In the genomic region with DNA sequence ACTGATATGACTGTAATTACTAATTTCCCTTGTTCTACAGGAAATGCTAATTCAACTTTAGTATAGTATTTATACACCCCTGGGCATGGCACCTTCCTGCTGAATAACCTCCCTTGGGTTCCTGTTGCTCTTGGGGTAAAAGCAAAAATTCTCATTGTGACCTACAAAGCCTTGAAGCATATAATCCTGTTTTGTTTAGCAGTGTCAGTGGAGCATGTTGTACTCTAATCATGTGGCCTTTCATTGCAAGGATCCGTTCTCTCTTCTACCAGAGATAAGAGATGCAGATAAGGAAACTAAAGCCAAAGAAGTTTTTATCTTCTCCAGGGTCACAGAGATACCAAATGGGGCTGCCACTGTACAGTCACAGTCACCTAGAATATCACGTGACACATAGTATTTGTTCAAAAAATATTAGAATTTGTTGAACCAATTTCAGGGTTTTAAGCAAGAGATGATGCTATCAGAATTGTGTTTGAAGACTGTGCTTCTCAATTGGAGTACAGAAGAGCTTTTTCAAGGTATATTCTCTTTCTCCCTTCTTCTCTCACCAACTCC, we compare ENCODE assay signal across 1 cellular context.
TF ChIP-seq lines count a peak whose summit lies in the region.

No MANE protein-coding gene starts in this region.

TF ChIP-seq in K562, 482 proteins besides CTCF, POLR2A, EP300 and RAD21 (continues in another document):
- TF ChIP-seq ZNF586 (CRISPR knock-in tag; conservative IDR thresholded peaks at IDR 0.05) (no peak), SMARCC2 (IDR thresholded peaks at IDR 0.05; ENCODE audit: low read depth) (no peak), PTBP1 (IDR thresholded peaks at IDR 0.05; ENCODE audit: low read depth, low read length) (no peak), TSC22D4 (tag; IDR thresholded peaks at IDR 0.05) (no peak), ZC3H4 (CRISPR knock-in tag; IDR thresholded peaks at IDR 0.05; ENCODE audit: borderline replicate concordance) (no peak), SLC30A9 (CRISPR knock-in tag; IDR thresholded peaks at IDR 0.05) (no peak), TRIM28 (IDR thresholded peaks at IDR 0.05) (no peak), ELF1 (tag; IDR thresholded peaks at IDR 0.05) (no peak), PHF21A (IDR thresholded peaks at IDR 0.05; ENCODE audit: borderline replicate concordance, low read depth) (no peak), MXI1 (IDR thresholded peaks at IDR 0.05; ENCODE audit: low read depth, low read length) (no peak), ZSCAN32 (CRISPR knock-in tag; IDR thresholded peaks at IDR 0.05) (no peak), HMGN3 (IDR thresholded peaks at IDR 0.05; ENCODE audit: borderline replicate concordance, extremely low read depth, insufficient read length, low read depth, low read length) (no peak), ZNF124 (CRISPR knock-in tag; IDR thresholded peaks at IDR 0.05) (no peak), WHSC1 (IDR thresholded peaks at IDR 0.05; ENCODE audit: low read length) (no peak), TAF9B (IDR thresholded peaks at IDR 0.05; ENCODE audit: partially characterized antibody) (no peak), CEBPB (tag; IDR thresholded peaks at IDR 0.05) (no peak), ARID1B (IDR thresholded peaks at IDR 0.05) (no peak), NUFIP1 (IDR thresholded peaks at IDR 0.05; ENCODE audit: partially characterized antibody) (no peak), SRSF3 (IDR thresholded peaks at IDR 0.05; ENCODE audit: insufficient read depth, low read length) (no peak), EWSR1 (IDR thresholded peaks at IDR 0.05; ENCODE audit: borderline replicate concordance, low read depth, partially characterized antibody) (no peak), ERF (CRISPR knock-in tag; IDR thresholded peaks at IDR 0.05) (no peak), HNRNPUL1 (IDR thresholded peaks at IDR 0.05; ENCODE audit: low read length) (no peak), SMARCA5 (IDR thresholded peaks at IDR 0.05) (no peak), ZNF644 (tag; IDR thresholded peaks at IDR 0.05; ENCODE audit: low read depth) (peak; percentile 79; the same call in 1 of the 2 replicates), HDAC6 (IDR thresholded peaks at IDR 0.05; ENCODE audit: low read depth, low read length) (no peak), EGR1 (conservative IDR thresholded peaks at IDR 0.05) (no peak), BMI1 (IDR thresholded peaks at IDR 0.05; ENCODE audit: low read length) (no peak), ZNF76 (CRISPR knock-in tag; IDR thresholded peaks at IDR 0.05; ENCODE audit: borderline replicate concordance) (no peak), FUS (optimal IDR thresholded peaks at IDR 0.05; ENCODE audit: low read depth, low read length) (no peak), ILK (tag; IDR thresholded peaks at IDR 0.05; ENCODE audit: borderline replicate concordance, low read depth) (no peak), ZNF780A (CRISPR knock-in tag; IDR thresholded peaks at IDR 0.05) (no peak), SMARCE1 (IDR thresholded peaks at IDR 0.05) (no peak; the same call in 1 of the 2 replicates), MTA1 (IDR thresholded peaks at IDR 0.05; ENCODE audit: borderline replicate concordance) (no peak), ZNF785 (CRISPR knock-in tag; IDR thresholded peaks at IDR 0.05) (no peak), FOSL1 (tag; conservative IDR thresholded peaks at IDR 0.05) (0 out of 2 replicates have a peak, but pooled peaks have one; percentile 36), NR2C1 (IDR thresholded peaks at IDR 0.05) (no peak), NR2C1 (tag; IDR thresholded peaks at IDR 0.05) (peak; percentile 39; the same call in 1 of the 2 replicates), POLR2H (tag; IDR thresholded peaks at IDR 0.05; ENCODE audit: low read depth) (no peak), ZFP36 (IDR thresholded peaks at IDR 0.05; ENCODE audit: low read depth, low read length, partially characterized antibody) (no peak), NFIC (IDR thresholded peaks at IDR 0.05) (no peak), EHMT2 (IDR thresholded peaks at IDR 0.05) (no peak), SOX6 (IDR thresholded peaks at IDR 0.05) (peak; percentile 45; the same call in 1 of the 2 replicates)
- TF ChIP-seq, protein P1, sequence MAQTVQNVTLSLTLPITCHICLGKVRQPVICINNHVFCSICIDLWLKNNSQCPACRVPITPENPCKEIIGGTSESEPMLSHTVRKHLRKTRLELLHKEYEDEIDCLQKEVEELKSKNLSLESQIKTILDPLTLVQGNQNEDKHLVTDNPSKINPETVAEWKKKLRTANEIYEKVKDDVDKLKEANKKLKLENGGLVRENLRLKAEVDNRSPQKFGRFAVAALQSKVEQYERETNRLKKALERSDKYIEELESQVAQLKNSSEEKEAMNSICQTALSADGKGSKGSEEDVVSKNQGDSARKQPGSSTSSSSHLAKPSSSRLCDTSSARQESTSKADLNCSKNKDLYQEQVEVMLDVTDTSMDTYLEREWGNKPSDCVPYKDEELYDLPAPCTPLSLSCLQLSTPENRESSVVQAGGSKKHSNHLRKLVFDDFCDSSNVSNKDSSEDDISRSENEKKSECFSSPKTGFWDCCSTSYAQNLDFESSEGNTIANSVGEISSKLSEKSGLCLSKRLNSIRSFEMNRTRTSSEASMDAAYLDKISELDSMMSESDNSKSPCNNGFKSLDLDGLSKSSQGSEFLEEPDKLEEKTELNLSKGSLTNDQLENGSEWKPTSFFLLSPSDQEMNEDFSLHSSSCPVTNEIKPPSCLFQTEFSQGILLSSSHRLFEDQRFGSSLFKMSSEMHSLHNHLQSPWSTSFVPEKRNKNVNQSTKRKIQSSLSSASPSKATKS (CRISPR knock-in tag; IDR thresholded peaks at IDR 0.05) = no peak
- TF ChIP-seq, protein P2, sequence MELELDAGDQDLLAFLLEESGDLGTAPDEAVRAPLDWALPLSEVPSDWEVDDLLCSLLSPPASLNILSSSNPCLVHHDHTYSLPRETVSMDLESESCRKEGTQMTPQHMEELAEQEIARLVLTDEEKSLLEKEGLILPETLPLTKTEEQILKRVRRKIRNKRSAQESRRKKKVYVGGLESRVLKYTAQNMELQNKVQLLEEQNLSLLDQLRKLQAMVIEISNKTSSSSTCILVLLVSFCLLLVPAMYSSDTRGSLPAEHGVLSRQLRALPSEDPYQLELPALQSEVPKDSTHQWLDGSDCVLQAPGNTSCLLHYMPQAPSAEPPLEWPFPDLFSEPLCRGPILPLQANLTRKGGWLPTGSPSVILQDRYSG (tag; conservative IDR thresholded peaks at IDR 0.05; ENCODE audit: low read depth) = no peak
- TF ChIP-seq, protein P3, sequence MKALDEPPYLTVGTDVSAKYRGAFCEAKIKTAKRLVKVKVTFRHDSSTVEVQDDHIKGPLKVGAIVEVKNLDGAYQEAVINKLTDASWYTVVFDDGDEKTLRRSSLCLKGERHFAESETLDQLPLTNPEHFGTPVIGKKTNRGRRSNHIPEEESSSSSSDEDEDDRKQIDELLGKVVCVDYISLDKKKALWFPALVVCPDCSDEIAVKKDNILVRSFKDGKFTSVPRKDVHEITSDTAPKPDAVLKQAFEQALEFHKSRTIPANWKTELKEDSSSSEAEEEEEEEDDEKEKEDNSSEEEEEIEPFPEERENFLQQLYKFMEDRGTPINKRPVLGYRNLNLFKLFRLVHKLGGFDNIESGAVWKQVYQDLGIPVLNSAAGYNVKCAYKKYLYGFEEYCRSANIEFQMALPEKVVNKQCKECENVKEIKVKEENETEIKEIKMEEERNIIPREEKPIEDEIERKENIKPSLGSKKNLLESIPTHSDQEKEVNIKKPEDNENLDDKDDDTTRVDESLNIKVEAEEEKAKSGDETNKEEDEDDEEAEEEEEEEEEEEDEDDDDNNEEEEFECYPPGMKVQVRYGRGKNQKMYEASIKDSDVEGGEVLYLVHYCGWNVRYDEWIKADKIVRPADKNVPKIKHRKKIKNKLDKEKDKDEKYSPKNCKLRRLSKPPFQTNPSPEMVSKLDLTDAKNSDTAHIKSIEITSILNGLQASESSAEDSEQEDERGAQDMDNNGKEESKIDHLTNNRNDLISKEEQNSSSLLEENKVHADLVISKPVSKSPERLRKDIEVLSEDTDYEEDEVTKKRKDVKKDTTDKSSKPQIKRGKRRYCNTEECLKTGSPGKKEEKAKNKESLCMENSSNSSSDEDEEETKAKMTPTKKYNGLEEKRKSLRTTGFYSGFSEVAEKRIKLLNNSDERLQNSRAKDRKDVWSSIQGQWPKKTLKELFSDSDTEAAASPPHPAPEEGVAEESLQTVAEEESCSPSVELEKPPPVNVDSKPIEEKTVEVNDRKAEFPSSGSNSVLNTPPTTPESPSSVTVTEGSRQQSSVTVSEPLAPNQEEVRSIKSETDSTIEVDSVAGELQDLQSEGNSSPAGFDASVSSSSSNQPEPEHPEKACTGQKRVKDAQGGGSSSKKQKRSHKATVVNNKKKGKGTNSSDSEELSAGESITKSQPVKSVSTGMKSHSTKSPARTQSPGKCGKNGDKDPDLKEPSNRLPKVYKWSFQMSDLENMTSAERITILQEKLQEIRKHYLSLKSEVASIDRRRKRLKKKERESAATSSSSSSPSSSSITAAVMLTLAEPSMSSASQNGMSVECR (CRISPR knock-in tag; IDR thresholded peaks at IDR 0.05) = no peak
- TF ChIP-seq, protein P4, sequence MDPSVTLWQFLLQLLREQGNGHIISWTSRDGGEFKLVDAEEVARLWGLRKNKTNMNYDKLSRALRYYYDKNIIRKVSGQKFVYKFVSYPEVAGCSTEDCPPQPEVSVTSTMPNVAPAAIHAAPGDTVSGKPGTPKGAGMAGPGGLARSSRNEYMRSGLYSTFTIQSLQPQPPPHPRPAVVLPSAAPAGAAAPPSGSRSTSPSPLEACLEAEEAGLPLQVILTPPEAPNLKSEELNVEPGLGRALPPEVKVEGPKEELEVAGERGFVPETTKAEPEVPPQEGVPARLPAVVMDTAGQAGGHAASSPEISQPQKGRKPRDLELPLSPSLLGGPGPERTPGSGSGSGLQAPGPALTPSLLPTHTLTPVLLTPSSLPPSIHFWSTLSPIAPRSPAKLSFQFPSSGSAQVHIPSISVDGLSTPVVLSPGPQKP (CRISPR knock-in tag; IDR thresholded peaks at IDR 0.05) = no peak
- TF ChIP-seq, protein P5, sequence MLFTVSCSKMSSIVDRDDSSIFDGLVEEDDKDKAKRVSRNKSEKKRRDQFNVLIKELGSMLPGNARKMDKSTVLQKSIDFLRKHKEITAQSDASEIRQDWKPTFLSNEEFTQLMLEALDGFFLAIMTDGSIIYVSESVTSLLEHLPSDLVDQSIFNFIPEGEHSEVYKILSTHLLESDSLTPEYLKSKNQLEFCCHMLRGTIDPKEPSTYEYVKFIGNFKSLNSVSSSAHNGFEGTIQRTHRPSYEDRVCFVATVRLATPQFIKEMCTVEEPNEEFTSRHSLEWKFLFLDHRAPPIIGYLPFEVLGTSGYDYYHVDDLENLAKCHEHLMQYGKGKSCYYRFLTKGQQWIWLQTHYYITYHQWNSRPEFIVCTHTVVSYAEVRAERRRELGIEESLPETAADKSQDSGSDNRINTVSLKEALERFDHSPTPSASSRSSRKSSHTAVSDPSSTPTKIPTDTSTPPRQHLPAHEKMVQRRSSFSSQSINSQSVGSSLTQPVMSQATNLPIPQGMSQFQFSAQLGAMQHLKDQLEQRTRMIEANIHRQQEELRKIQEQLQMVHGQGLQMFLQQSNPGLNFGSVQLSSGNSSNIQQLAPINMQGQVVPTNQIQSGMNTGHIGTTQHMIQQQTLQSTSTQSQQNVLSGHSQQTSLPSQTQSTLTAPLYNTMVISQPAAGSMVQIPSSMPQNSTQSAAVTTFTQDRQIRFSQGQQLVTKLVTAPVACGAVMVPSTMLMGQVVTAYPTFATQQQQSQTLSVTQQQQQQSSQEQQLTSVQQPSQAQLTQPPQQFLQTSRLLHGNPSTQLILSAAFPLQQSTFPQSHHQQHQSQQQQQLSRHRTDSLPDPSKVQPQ (CRISPR knock-in tag; IDR thresholded peaks at IDR 0.05; ENCODE audit: borderline replicate concordance) = no peak
- TF ChIP-seq, protein P6, sequence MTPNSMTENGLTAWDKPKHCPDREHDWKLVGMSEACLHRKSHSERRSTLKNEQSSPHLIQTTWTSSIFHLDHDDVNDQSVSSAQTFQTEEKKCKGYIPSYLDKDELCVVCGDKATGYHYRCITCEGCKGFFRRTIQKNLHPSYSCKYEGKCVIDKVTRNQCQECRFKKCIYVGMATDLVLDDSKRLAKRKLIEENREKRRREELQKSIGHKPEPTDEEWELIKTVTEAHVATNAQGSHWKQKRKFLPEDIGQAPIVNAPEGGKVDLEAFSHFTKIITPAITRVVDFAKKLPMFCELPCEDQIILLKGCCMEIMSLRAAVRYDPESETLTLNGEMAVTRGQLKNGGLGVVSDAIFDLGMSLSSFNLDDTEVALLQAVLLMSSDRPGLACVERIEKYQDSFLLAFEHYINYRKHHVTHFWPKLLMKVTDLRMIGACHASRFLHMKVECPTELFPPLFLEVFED (CRISPR knock-in tag; conservative IDR thresholded peaks at IDR 0.05) = no peak
- TF ChIP-seq, protein P7, sequence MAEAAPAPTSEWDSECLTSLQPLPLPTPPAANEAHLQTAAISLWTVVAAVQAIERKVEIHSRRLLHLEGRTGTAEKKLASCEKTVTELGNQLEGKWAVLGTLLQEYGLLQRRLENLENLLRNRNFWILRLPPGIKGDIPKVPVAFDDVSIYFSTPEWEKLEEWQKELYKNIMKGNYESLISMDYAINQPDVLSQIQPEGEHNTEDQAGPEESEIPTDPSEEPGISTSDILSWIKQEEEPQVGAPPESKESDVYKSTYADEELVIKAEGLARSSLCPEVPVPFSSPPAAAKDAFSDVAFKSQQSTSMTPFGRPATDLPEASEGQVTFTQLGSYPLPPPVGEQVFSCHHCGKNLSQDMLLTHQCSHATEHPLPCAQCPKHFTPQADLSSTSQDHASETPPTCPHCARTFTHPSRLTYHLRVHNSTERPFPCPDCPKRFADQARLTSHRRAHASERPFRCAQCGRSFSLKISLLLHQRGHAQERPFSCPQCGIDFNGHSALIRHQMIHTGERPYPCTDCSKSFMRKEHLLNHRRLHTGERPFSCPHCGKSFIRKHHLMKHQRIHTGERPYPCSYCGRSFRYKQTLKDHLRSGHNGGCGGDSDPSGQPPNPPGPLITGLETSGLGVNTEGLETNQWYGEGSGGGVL (CRISPR knock-in tag; IDR thresholded peaks at IDR 0.05) = no peak
- TF ChIP-seq, protein P8, sequence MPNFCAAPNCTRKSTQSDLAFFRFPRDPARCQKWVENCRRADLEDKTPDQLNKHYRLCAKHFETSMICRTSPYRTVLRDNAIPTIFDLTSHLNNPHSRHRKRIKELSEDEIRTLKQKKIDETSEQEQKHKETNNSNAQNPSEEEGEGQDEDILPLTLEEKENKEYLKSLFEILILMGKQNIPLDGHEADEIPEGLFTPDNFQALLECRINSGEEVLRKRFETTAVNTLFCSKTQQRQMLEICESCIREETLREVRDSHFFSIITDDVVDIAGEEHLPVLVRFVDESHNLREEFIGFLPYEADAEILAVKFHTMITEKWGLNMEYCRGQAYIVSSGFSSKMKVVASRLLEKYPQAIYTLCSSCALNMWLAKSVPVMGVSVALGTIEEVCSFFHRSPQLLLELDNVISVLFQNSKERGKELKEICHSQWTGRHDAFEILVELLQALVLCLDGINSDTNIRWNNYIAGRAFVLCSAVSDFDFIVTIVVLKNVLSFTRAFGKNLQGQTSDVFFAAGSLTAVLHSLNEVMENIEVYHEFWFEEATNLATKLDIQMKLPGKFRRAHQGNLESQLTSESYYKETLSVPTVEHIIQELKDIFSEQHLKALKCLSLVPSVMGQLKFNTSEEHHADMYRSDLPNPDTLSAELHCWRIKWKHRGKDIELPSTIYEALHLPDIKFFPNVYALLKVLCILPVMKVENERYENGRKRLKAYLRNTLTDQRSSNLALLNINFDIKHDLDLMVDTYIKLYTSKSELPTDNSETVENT (CRISPR knock-in tag; IDR thresholded peaks at IDR 0.05) = no peak
